ENCODE assay signal across 1 cellular context in the genomic region with DNA sequence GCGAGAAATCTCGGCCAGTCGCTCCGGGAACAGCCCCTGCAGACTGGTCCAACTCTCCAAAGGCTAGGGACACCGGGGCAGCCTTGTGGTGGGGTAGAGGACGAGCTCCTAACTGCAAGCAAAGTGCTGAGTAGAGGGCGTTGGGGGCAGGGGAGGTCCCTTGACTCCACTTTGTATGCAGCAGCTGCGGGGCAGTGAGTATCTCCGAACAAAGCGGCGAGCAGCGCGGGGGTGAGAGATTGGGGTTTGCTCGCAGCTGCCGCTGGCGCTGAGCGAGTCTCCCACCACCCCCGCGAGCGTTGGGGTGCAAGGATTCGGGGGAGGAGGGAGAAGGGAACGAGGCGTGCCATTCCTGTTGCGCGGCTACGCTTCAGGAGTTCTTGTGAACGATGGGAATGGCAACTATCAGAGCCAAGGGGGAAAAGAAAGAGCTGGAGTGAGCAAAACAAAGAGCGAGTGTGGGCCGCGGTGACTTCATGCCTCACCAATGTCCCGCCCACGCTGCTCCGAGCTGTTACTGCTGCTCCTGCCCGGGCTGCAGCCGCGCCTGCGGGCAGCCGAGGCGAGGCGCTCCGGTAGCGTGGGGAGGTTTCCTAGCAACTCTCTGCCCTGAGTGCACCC.
TF ChIP-seq lines count a peak whose summit lies in the region.

No MANE protein-coding gene starts in this region.

TF ChIP-seq in K562, 482 proteins besides CTCF, POLR2A, EP300 and RAD21 (continued from another document):
- TF ChIP-seq ZNF780A (CRISPR knock-in tag; IDR thresholded peaks at IDR 0.05) (no peak), NCOA2 (IDR thresholded peaks at IDR 0.05; ENCODE audit: partially characterized antibody in 2 of 2) (no peak), THRA (IDR thresholded peaks at IDR 0.05) (no peak), SRF (CRISPR knock-in tag; IDR thresholded peaks at IDR 0.05) (no peak), TEAD4 (IDR thresholded peaks at IDR 0.05; ENCODE audit: low read length) (peak; percentile 51; the same call in 1 of the 2 replicates), TEAD4 (CRISPR knock-in tag; IDR thresholded peaks at IDR 0.05; ENCODE audit: borderline replicate concordance) (no peak), ARID4B (CRISPR knock-in tag; IDR thresholded peaks at IDR 0.05) (peak; percentile 37; the same call in 1 of the 2 replicates), ZC3H11A (IDR thresholded peaks at IDR 0.05; ENCODE audit: low read depth, low read length) (no peak), NFYB (IDR thresholded peaks at IDR 0.05; ENCODE audit: extremely low read depth, insufficient read length) (no peak), POLR2H (tag; IDR thresholded peaks at IDR 0.05; ENCODE audit: low read depth) (no peak)
- TF ChIP-seq, protein P1, sequence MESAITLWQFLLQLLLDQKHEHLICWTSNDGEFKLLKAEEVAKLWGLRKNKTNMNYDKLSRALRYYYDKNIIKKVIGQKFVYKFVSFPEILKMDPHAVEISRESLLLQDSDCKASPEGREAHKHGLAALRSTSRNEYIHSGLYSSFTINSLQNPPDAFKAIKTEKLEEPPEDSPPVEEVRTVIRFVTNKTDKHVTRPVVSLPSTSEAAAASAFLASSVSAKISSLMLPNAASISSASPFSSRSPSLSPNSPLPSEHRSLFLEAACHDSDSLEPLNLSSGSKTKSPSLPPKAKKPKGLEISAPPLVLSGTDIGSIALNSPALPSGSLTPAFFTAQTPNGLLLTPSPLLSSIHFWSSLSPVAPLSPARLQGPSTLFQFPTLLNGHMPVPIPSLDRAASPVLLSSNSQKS (CRISPR knock-in tag; IDR thresholded peaks at IDR 0.05) = no peak
- TF ChIP-seq, protein P2, sequence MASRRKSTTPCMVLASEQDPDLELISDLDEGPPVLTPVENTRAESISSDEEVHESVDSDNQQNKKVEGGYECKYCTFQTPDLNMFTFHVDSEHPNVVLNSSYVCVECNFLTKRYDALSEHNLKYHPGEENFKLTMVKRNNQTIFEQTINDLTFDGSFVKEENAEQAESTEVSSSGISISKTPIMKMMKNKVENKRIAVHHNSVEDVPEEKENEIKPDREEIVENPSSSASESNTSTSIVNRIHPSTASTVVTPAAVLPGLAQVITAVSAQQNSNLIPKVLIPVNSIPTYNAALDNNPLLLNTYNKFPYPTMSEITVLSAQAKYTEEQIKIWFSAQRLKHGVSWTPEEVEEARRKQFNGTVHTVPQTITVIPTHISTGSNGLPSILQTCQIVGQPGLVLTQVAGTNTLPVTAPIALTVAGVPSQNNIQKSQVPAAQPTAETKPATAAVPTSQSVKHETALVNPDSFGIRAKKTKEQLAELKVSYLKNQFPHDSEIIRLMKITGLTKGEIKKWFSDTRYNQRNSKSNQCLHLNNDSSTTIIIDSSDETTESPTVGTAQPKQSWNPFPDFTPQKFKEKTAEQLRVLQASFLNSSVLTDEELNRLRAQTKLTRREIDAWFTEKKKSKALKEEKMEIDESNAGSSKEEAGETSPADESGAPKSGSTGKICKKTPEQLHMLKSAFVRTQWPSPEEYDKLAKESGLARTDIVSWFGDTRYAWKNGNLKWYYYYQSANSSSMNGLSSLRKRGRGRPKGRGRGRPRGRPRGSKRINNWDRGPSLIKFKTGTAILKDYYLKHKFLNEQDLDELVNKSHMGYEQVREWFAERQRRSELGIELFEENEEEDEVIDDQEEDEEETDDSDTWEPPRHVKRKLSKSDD (conservative IDR thresholded peaks at IDR 0.05; ENCODE audit: low read length) = no peak
TF ChIP-seq in K562: peak in this region for 31.
